In genomic region chr17:790874-791247, GRCh38 we compare ENCODE assay signal across 8 cellular contexts. TPM values are rescaled to one million over a fixed set of nuclear protein-coding genes. Genes with fewer than 3 reads are reported as not detected.
DNase-seq lines count a peak whose midpoint lies in the region; ATAC-seq, FAIRE-seq and TF ChIP-seq lines count a peak whose summit lies in the region.
"Not testable (repeated sequence)": the region's sequence is repeated elsewhere in the genome, so short reads cannot be mapped to it uniquely, and the experiment has no call there.

No MANE protein-coding gene starts in this region.

- H3K4me1 Mint-ChIP-seq in Caco-2 (ENCODE audit: low read depth, unreplicated experiment); activated naive CD4-positive, alpha-beta T cell treated with anti-CD3 and anti-CD28 coated beads, Interleukin-2, amount 10 ng/mL, durations not matched to agents 7 days and 5 days: not testable (repeated sequence)

- H3K4me3 Mint-ChIP-seq in Caco-2 (ENCODE audit: unreplicated experiment); activated naive CD4-positive, alpha-beta T cell treated with anti-CD3 and anti-CD28 coated beads, Interleukin-2, amount 10 ng/mL, durations not matched to agents 7 days and 5 days: not testable (repeated sequence)

- H3K27me3 ChIP-seq in Caco-2 (replicated peaks; ENCODE audit: control insufficient read depth, insufficient read depth, low read length); HUES6 (ENCODE audit: control insufficient read depth, insufficient read depth, low read length); H1 (replicated peaks in 1 of 4; ENCODE audit: control insufficient read depth in 3 of 4, extremely low read depth in 1 of 4, insufficient read depth in 3 of 4, low read length in 3 of 4); gastroesophageal sphincter; right cardiac atrium (ENCODE audit: control insufficient read depth, insufficient read depth); liver (ENCODE audit: control insufficient read depth in 4 of 4, insufficient read depth in 4 of 4, low read length in 3 of 4); prostate gland (replicated peaks; ENCODE audit: insufficient read depth): not testable (repeated sequence)

- TF ChIP-seq EP300 in H1 (IDR thresholded peaks at IDR 0.05; ENCODE audit: borderline replicate concordance in 1 of 2, low read depth in 2 of 2, low read length in 2 of 2); gastroesophageal sphincter (IDR thresholded peaks at IDR 0.05): not testable (repeated sequence)

- not testable (repeated sequence) for H3K56ac ChIP-seq in H1 (replicated peaks; ENCODE audit: insufficient read length, low read depth, low read length)

- not testable (repeated sequence) for H3K36me3 ChIP-seq in Caco-2 (ENCODE audit: control insufficient read depth, insufficient read depth, low read length); prostate gland
- H3K36me3 ChIP-seq in HUES6 (ENCODE audit: control insufficient read depth, insufficient read depth, low read length) (peaks cover 45% of the 10 kb centered on the region), H1 (ENCODE audit: control insufficient read depth in 2 of 4, insufficient read depth in 4 of 4, low read length in 3 of 4) (peaks cover 4 to 21% (median 13%) of the 10 kb centered on the region in 4 experiments; a peak in 7 of 8 replicates), gastroesophageal sphincter (peaks cover 0 to 63% of the 10 kb centered on the region in 2 donors), liver (ENCODE audit: control insufficient read depth in 4 of 4, insufficient read depth in 3 of 4, low read depth in 1 of 4, low read length in 3 of 4) (peaks cover 4 to 37% (median 23%) of the 10 kb centered on the region in 4 donors)

- H3K4ac ChIP-seq in H1 (replicated peaks; ENCODE audit: insufficient read length, low read depth, low read length), result not testable (repeated sequence)

- ATAC-seq in gastroesophageal sphincter (peak; percentile 2), right cardiac atrium (peak in 1 of 2 donors; percentile 42)

- H4K5ac ChIP-seq in H1 (ENCODE audit: insufficient read length, low read depth, low read length), result not testable (repeated sequence)

- not testable (repeated sequence) for H3K79me2 ChIP-seq in H1 (ENCODE audit: control insufficient read depth in 1 of 2, insufficient read depth in 2 of 2, low read length in 2 of 2)

- not testable (repeated sequence) for H3K9me3 Mint-ChIP-seq in Caco-2 (ENCODE audit: unreplicated experiment); activated naive CD4-positive, alpha-beta T cell treated with anti-CD3 and anti-CD28 coated beads, Interleukin-2, amount 10 ng/mL, durations not matched to agents 7 days and 5 days

- peak overlapping the region; percentile 39 to 67 for H3K4me2 ChIP-seq in H1 (ENCODE audit: insufficient read depth in 1 of 2, low read depth in 2 of 2, low read length in 2 of 2)

- H3K9me3 ChIP-seq in Caco-2; HUES6 (ENCODE audit: control insufficient read depth, insufficient read depth, low read depth, low read length); H1 (ENCODE audit: insufficient read depth in 2 of 2, low read depth in 1 of 2, low read length in 1 of 2); gastroesophageal sphincter; right cardiac atrium (ENCODE audit: control insufficient read depth, low read length); liver (ENCODE audit: control insufficient read depth in 4 of 4, low read length in 3 of 4); prostate gland: not testable (repeated sequence)

- H2BK120ac ChIP-seq in H1 (replicated peaks; ENCODE audit: low read depth, low read length), result not testable (repeated sequence)

- TF ChIP-seq CTCF in Caco-2 (IDR thresholded peaks at IDR 0.05; ENCODE audit: insufficient read depth in 1 of 2, low read depth in 1 of 2, low read length in 1 of 2, severe bottlenecking in 1 of 2, unreplicated experiment in 1 of 2); H1 (IDR thresholded peaks at IDR 0.05; ENCODE audit: control extremely low read depth in 1 of 3, insufficient read depth in 1 of 3, low read depth in 1 of 3, low read length in 3 of 3); gastroesophageal sphincter (IDR thresholded peaks at IDR 0.05); liver (IDR thresholded peaks at IDR 0.05; ENCODE audit: low read depth, low read length, missing input control); prostate gland (IDR thresholded peaks at IDR 0.05): not testable (repeated sequence)

- not testable (repeated sequence) for BruUV-seq in Caco-2 (replicated peaks; lab: Mats Ljungman, UMichigan)

- H3K27ac Mint-ChIP-seq in Caco-2 (ENCODE audit: unreplicated experiment), result peak overlapping the region; percentile 85
- H3K27ac Mint-ChIP-seq in activated naive CD4-positive, alpha-beta T cell treated with anti-CD3 and anti-CD28 coated beads, Interleukin-2, amount 10 ng/mL, durations not matched to agents 7 days and 5 days, result peak overlapping the region; percentile 67

- TF ChIP-seq POLR2A in H1 (IDR thresholded peaks at IDR 0.05; ENCODE audit: control extremely low read depth in 1 of 2, low read depth in 2 of 2, low read length in 2 of 2); gastroesophageal sphincter (IDR thresholded peaks at IDR 0.05); prostate gland (IDR thresholded peaks at IDR 0.05): not testable (repeated sequence)

- H2AFZ ChIP-seq in H1 (ENCODE audit: low read length), result not testable (repeated sequence)

- H3K23me2 ChIP-seq in H1 (ENCODE audit: low read depth, low read length), result not testable (repeated sequence)

- H2BK15ac ChIP-seq in H1 (ENCODE audit: low read length), result not testable (repeated sequence)

- intact Hi-C loops in Caco-2 (cut with micrococcal nuclease; ENCODE audit: unreplicated experiment), result not testable (repeated sequence)
- intact Hi-C loops in right cardiac atrium (cut with DNase I) (loop anchor here in 1 of 4 donors (10.0 kb wide), 1 partner anchor 264 kb away; no protein-coding TSS in a partner anchor), prostate gland (cut with DNase I) (loop anchor here (5.0 kb wide), 1 partner anchor 266 kb away; no protein-coding TSS in a partner anchor)

- peaks cover 67% of the 10 kb centered on the region for H3K36me3 Mint-ChIP-seq in Caco-2 (ENCODE audit: insufficient read depth, unreplicated experiment)
- peaks cover 25% of the 10 kb centered on the region for H3K36me3 Mint-ChIP-seq in activated naive CD4-positive, alpha-beta T cell treated with anti-CD3 and anti-CD28 coated beads, Interleukin-2, amount 10 ng/mL, durations not matched to agents 7 days and 5 days

- peak overlapping the region; percentile 18; the same call in 1 of the 2 replicates for H2BK5ac ChIP-seq in H1 (ENCODE audit: low read depth, low read length)

- H3K9ac ChIP-seq in HUES6 (ENCODE audit: low read length); liver (ENCODE audit: low read depth in 1 of 2, low read length in 2 of 2): not testable (repeated sequence)
- peak overlapping the region in 3 of 4 experiments; percentile 40 to 88 (median 44); a peak in 6 of 7 replicates for H3K9ac ChIP-seq in H1 (replicated peaks in 1 of 4; ENCODE audit: extremely low read depth in 1 of 4, low read depth in 3 of 4, low read length in 3 of 4)

- CTCF ChIA-PET in Caco-2 (lab: Charles Lee), result interaction anchor here (2.7 kb wide), 1 partner anchor 190 kb away, joined by 8 read pairs; the partner anchor contains the start of gene NXN
- CTCF ChIA-PET in activated naive CD4-positive, alpha-beta T cell treated with anti-CD3 and anti-CD28 coated beads, Interleukin-2, amount 10 ng/mL, durations not matched to agents 7 days and 5 days (lab: Charles Lee), result interaction anchor here (1.8 kb wide), 1 partner anchor 206 kb away, joined by 7 read pairs; the partner anchor contains the start of gene TIMM22
- CTCF ChIA-PET in H1 (lab: Charles Lee; ENCODE audit: partially characterized antibody), result interaction anchor here (0.7 to 17.5 kb wide), 5 partner anchors 10 to 208 kb away, joined by 3 to 258 read pairs (median 5); partner anchors contain the start of genes NXN and TIMM22

- not testable (repeated sequence) for H3K27ac ChIP-seq in HUES6 (ENCODE audit: low read depth, low read length); liver (ENCODE audit: low read depth in 1 of 2, low read length in 2 of 2); prostate gland
- H3K27ac ChIP-seq in H1 (ENCODE audit: low read depth, low read length) (peak overlapping the region; percentile 61), gastroesophageal sphincter (peak overlapping the region in 1 of 4 donors; percentile 43), right cardiac atrium (ENCODE audit: low read length) (peak overlapping the region; percentile 41)

- H4K91ac ChIP-seq in H1 (replicated peaks; ENCODE audit: insufficient read length, low read length), result not testable (repeated sequence)

- not testable (repeated sequence) for H3K23ac ChIP-seq in H1 (ENCODE audit: insufficient read length)

- H3K79me1 ChIP-seq in H1 (ENCODE audit: low read depth, low read length), result not testable (repeated sequence)

- not testable (repeated sequence) for H3K27me3 Mint-ChIP-seq in Caco-2 (ENCODE audit: insufficient read depth, unreplicated experiment); activated naive CD4-positive, alpha-beta T cell treated with anti-CD3 and anti-CD28 coated beads, Interleukin-2, amount 10 ng/mL, durations not matched to agents 7 days and 5 days

- 34% methylated on average over 9 of the region's 12 CpGs; no CpG with 5 or more reads in 1 of the 2 experiments for WGBS in H1 (ENCODE audit: extremely low coverage in 1 of 2, insufficient coverage in 1 of 2, insufficient read length in 1 of 2, insufficient replicate concordance in 2 of 2, low coverage in 1 of 2, low lambda C conversion rate in 2 of 2, missing lambda C conversion rate in 1 of 2), 2 experiments
- WGBS in gastroesophageal sphincter (ENCODE audit: low coverage in 1 of 2), 2 donors, result 49 to 100% methylated on average over 1 to 10 of the region's 12 CpGs
- WGBS in right cardiac atrium, result 54% methylated on average over 10 of the region's 12 CpGs
- 90% methylated on average over 10 of the region's 12 CpGs for WGBS in liver
- 45% methylated on average over 11 of the region's 12 CpGs for whole genome bisulfite sequencing in prostate gland

- not testable (repeated sequence) for H2BK12ac ChIP-seq in H1 (ENCODE audit: low read depth, low read length)

- H2AK5ac ChIP-seq in H1 (ENCODE audit: low read depth, low read length), result not testable (repeated sequence)

- FAIRE-seq in H1 (lab: Jason Lieb, UNC), result not testable (repeated sequence)

- H4K8ac ChIP-seq in H1 (ENCODE audit: extremely low read depth, insufficient read depth, low read length), result peak overlapping the region; percentile 54; the same call in 1 of the 2 replicates

- POLR2A ChIA-PET in Caco-2 (lab: Charles Lee), result not testable (repeated sequence)
- POLR2A ChIA-PET in H1 (lab: Charles Lee; ENCODE audit: partially characterized antibody), result interaction anchor here (0.7 to 4.1 kb wide), 10 partner anchors 9 to 206 kb away, joined by 3 to 21 read pairs (median 6); partner anchors contain the start of genes GLOD4, MRM3 and TIMM22

- not testable (repeated sequence) for H2BK20ac ChIP-seq in H1 (ENCODE audit: low read length)

- not testable (repeated sequence) for H3K18ac ChIP-seq in H1 (ENCODE audit: extremely low read depth, low read length)

- DNase-seq in Caco-2; activated naive CD4-positive, alpha-beta T cell treated with anti-CD3 and anti-CD28 coated beads, Interleukin-2, amount 10 ng/mL, durations not matched to agents 7 days and 5 days; right cardiac atrium: not testable (repeated sequence)
- DNase-seq in H1 (ENCODE audit: low read depth in 1 of 2, low spot score in 2 of 2) (peak in 1 of 2 experiments; percentile 54), prostate gland (ENCODE audit: low spot score) (peak; percentile 32)

- not testable (repeated sequence) for H4K20me1 ChIP-seq in H1 (replicated peaks in 1 of 2; ENCODE audit: control insufficient read depth in 1 of 2, insufficient read depth in 2 of 2, low read length in 2 of 2)

- H3K4me1 ChIP-seq in Caco-2; right cardiac atrium (ENCODE audit: control insufficient read depth, insufficient read depth, low read length); liver (ENCODE audit: control insufficient read depth in 4 of 4, insufficient read depth in 4 of 4, low read length in 3 of 4); prostate gland (replicated peaks): not testable (repeated sequence)
- H3K4me1 ChIP-seq in HUES6 (ENCODE audit: control insufficient read depth, insufficient read depth, low read length), result peaks cover 12% of the 10 kb centered on the region; the same call in 1 of the 2 replicates
- peaks cover 0 to 13% (median 3%) of the 10 kb centered on the region in 4 experiments; a peak in 6 of 7 replicates for H3K4me1 ChIP-seq in H1 (replicated peaks in 1 of 4; ENCODE audit: control insufficient read depth in 3 of 4, insufficient read depth in 4 of 4, low read length in 3 of 4)
- peaks cover 0 to 41% (median 11%) of the 10 kb centered on the region in 3 donors for H3K4me1 ChIP-seq in gastroesophageal sphincter

- not testable (repeated sequence) for H3K14ac ChIP-seq in H1 (ENCODE audit: insufficient read length)

- TF ChIP-seq RAD21 in H1 (IDR thresholded peaks at IDR 0.05 in 1 of 2, conservative IDR thresholded peaks at IDR 0.05 in 1 of 2; ENCODE audit: low read depth in 2 of 2, low read length in 2 of 2); liver (IDR thresholded peaks at IDR 0.05): not testable (repeated sequence)

- not testable (repeated sequence) for H3K4me3 ChIP-seq in Caco-2 (ENCODE audit: low read depth, low read length); gastroesophageal sphincter; right cardiac atrium (ENCODE audit: low read length); liver (ENCODE audit: low read depth in 1 of 3, low read length in 3 of 3); prostate gland
- H3K4me3 ChIP-seq in HUES6 (ENCODE audit: low read depth, low read length), result peak overlapping the region; percentile 14; the same call in 1 of the 2 replicates
- H3K4me3 ChIP-seq in H1 (ENCODE audit: extremely low read depth in 1 of 4, insufficient read depth in 2 of 4, low read depth in 3 of 4, low read length in 4 of 4), result peak overlapping the region in 3 of 4 experiments; percentile 7 to 51 (median 15); a peak in 4 of 8 replicates

RNA-seq across cellular contexts. Expression of gene MRM3, which starts 8.7 kb away (rescaled TPM):
- 11.0 and 14.1 TPM in 2 replicates for total RNA-seq in Caco-2 (2022)
- 20.8 and 22.3 TPM in 2 replicates for total RNA-seq in H1 (2021; fragmentation: NEBNext Ultra II Directional; extraction: Animal tissue kit (Norgen Biotek cat#: 25700))
- 10.1 and 10.7 TPM in 2 replicates for polyA plus RNA-seq in H1 (2011; rRNA removed)
- 19.0 TPM for polyA plus RNA-seq in H1 (2011; cell fraction: cytosol; rRNA removed)
- 10.9 TPM for polyA plus RNA-seq in H1 (2011; cell fraction: nucleus; rRNA removed)
- polyA plus RNA-seq in H1 (2012, experiment 1 of 2), result 15.8 to 20.2 TPM (median 16.4 TPM) in 4 replicates
- 14.2 TPM for polyA plus RNA-seq in H1 (2012, experiment 2 of 2)
- polyA plus RNA-seq in H1 (2013, experiment 1 of 2), result 12.4 TPM
- 12.6 TPM for polyA plus RNA-seq in H1 (2013, experiment 2 of 2)
- polyA minus RNA-seq in H1 (2011; rRNA and poly(A)+ RNA removed), result 11.5 and 14.0 TPM in 2 replicates
- polyA minus RNA-seq in H1 (2011; cell fraction: cytosol; rRNA and poly(A)+ RNA removed), result 14.1 TPM
- polyA minus RNA-seq in H1 (2011; cell fraction: nucleus; rRNA and poly(A)+ RNA removed), result 35.0 TPM
- total RNA-seq in gastroesophageal sphincter, result 10 to 100 TPM; 20.5 to 33.9 (median 27.8) TPM
- total RNA-seq in right cardiac atrium, result 10 to 100 TPM; 15.6 to 19.2 (median 17.9) TPM
- polyA plus RNA-seq in right cardiac atrium, result 20.0 TPM
- total RNA-seq in liver, result 10 to 100 TPM in 1 of 2 donors, 1 to 10 TPM in 1; 8.5 to 16.9 TPM
- 10 to 100 TPM; 13.9 to 17.5 TPM for polyA plus RNA-seq in liver
- 10 to 100 TPM; 15.1 to 22.3 TPM for total RNA-seq in prostate gland

RNA-seq across cellular contexts. Expression of gene GLOD4, which starts 8.8 kb away (rescaled TPM):
- total RNA-seq in Caco-2 (2022), result 69.7 and 74.0 TPM in 2 replicates
- 81.3 and 85.3 TPM in 2 replicates for total RNA-seq in H1 (2021; fragmentation: NEBNext Ultra II Directional; extraction: Animal tissue kit (Norgen Biotek cat#: 25700))
- polyA plus RNA-seq in H1 (2011; rRNA removed), result 24.5 and 36.8 TPM in 2 replicates
- 55.4 TPM for polyA plus RNA-seq in H1 (2011; cell fraction: cytosol; rRNA removed)
- 12.7 TPM for polyA plus RNA-seq in H1 (2011; cell fraction: nucleus; rRNA removed)
- polyA plus RNA-seq in H1 (2012, experiment 1 of 2), result 87.7 to 101 TPM (median 89.9 TPM) in 4 replicates
- polyA plus RNA-seq in H1 (2012, experiment 2 of 2), result 44.3 TPM
- polyA plus RNA-seq in H1 (2013, experiment 1 of 2), result 38.2 TPM
- 38.0 TPM for polyA plus RNA-seq in H1 (2013, experiment 2 of 2)
- 23.8 and 24.3 TPM in 2 replicates for polyA minus RNA-seq in H1 (2011; rRNA and poly(A)+ RNA removed)
- polyA minus RNA-seq in H1 (2011; cell fraction: cytosol; rRNA and poly(A)+ RNA removed), result 19.1 TPM
- polyA minus RNA-seq in H1 (2011; cell fraction: nucleus; rRNA and poly(A)+ RNA removed), result 15.5 TPM
- total RNA-seq in gastroesophageal sphincter, result 100 to 1,000 TPM in 2 of 4 donors, 10 to 100 TPM in 2; 52.5 to 119 (median 99.3) TPM
- total RNA-seq in right cardiac atrium, result 10 to 100 TPM; 32.4 to 42.9 (median 36.1) TPM
- 23.6 TPM for polyA plus RNA-seq in right cardiac atrium
- total RNA-seq in liver, result 10 to 100 TPM; 32.1 to 45.9 TPM
- 10 to 100 TPM; 26.1 to 50.5 TPM for polyA plus RNA-seq in liver
- 100 to 1,000 TPM in 1 of 2 donors, 10 to 100 TPM in 1; 72.4 to 113 TPM for total RNA-seq in prostate gland

RNA-seq across cellular contexts. Expression of gene GEMIN4, which starts 38.8 kb away (rescaled TPM):
- total RNA-seq in Caco-2 (2022) (19.1 and 20.3 TPM in 2 replicates), gastroesophageal sphincter (10 to 100 TPM; 13.9 to 21.6 (median 17.9) TPM), right cardiac atrium (10 to 100 TPM; 12.5 to 15.7 (median 15.1) TPM), liver (1 to 10 TPM; 6.5 to 7.0 TPM), prostate gland (10 to 100 TPM; 27.9 to 33.1 TPM)
- total RNA-seq in H1 (2021; fragmentation: NEBNext Ultra II Directional; extraction: Animal tissue kit (Norgen Biotek cat#: 25700)), result 51.9 and 55.9 TPM in 2 replicates
- polyA plus RNA-seq in H1 (2011; rRNA removed) (32.1 and 57.6 TPM in 2 replicates), right cardiac atrium (5.6 TPM), liver (1 to 10 TPM; 2.8 to 5.3 TPM)
- 30.3 TPM for polyA plus RNA-seq in H1 (2011; cell fraction: cytosol; rRNA removed)
- polyA plus RNA-seq in H1 (2011; cell fraction: nucleus; rRNA removed), result 65.0 TPM
- polyA plus RNA-seq in H1 (2012, experiment 1 of 2), result 29.7 to 37.7 TPM (median 36.6 TPM) in 4 replicates
- 42.0 TPM for polyA plus RNA-seq in H1 (2012, experiment 2 of 2)
- polyA plus RNA-seq in H1 (2013, experiment 1 of 2), result 25.0 TPM
- polyA plus RNA-seq in H1 (2013, experiment 2 of 2), result 22.9 TPM
- polyA minus RNA-seq in H1 (2011; rRNA and poly(A)+ RNA removed), result 57.7 and 63.3 TPM in 2 replicates
- 21.7 TPM for polyA minus RNA-seq in H1 (2011; cell fraction: cytosol; rRNA and poly(A)+ RNA removed)
- polyA minus RNA-seq in H1 (2011; cell fraction: nucleus; rRNA and poly(A)+ RNA removed), result 31.7 TPM

RNA-seq across cellular contexts. Expression of gene TLCD3A, which starts 58.5 kb away (rescaled TPM):
- total RNA-seq in Caco-2 (2022) (13.4 and 14.7 TPM in 2 replicates), gastroesophageal sphincter (10 to 100 TPM in 1 of 4 donors, 1 to 10 TPM in 3; 2.8 to 13.6 (median 7.1) TPM), right cardiac atrium (1 to 10 TPM; 3.2 to 5.0 (median 4.1) TPM), liver (1 to 10 TPM; 1.3 to 1.7 TPM), prostate gland (10 to 100 TPM in 1 of 2 donors, 1 to 10 TPM in 1; 8.1 to 12.0 TPM)
- 23.8 and 26.1 TPM in 2 replicates for total RNA-seq in H1 (2021; fragmentation: NEBNext Ultra II Directional; extraction: Animal tissue kit (Norgen Biotek cat#: 25700))
- polyA plus RNA-seq in H1 (2011; rRNA removed) (42.4 and 48.8 TPM in 2 replicates), right cardiac atrium (1.7 TPM), liver (1 to 10 TPM in 1 of 2 donors, under 1 TPM in 1; 0.57 to 2.3 TPM)
- polyA plus RNA-seq in H1 (2011; cell fraction: cytosol; rRNA removed), result 34.0 TPM
- polyA plus RNA-seq in H1 (2011; cell fraction: nucleus; rRNA removed), result 33.8 TPM
- polyA plus RNA-seq in H1 (2012, experiment 1 of 2), result 19.9 to 30.4 TPM (median 26.5 TPM) in 4 replicates
- polyA plus RNA-seq in H1 (2012, experiment 2 of 2), result 20.9 TPM
- polyA plus RNA-seq in H1 (2013, experiment 1 of 2), result 27.1 TPM
- polyA plus RNA-seq in H1 (2013, experiment 2 of 2), result 28.5 TPM
- polyA minus RNA-seq in H1 (2011; rRNA and poly(A)+ RNA removed), result 53.3 and 64.9 TPM in 2 replicates
- polyA minus RNA-seq in H1 (2011; cell fraction: cytosol; rRNA and poly(A)+ RNA removed), result 14.7 TPM
- polyA minus RNA-seq in H1 (2011; cell fraction: nucleus; rRNA and poly(A)+ RNA removed), result 31.5 TPM
